ENCODE assay signal across 8 cellular contexts in genomic region chr7:133252506-133252857, GRCh38. TPM values are rescaled to one million over a fixed set of nuclear protein-coding genes. Genes with fewer than 3 reads are reported as not detected.
DNase-seq lines count a peak whose midpoint lies in the region; ATAC-seq and TF ChIP-seq lines count a peak whose summit lies in the region.

No MANE protein-coding gene starts in this region.

- H3K9me3 ChIP-seq in DND-41 (ENCODE audit: insufficient read depth, low read length, severe bottlenecking) (peaks cover 2% of the 10 kb centered on the region), IMR-90 (ENCODE audit: control insufficient read depth, insufficient read depth, low read length) (no peaks in the 10 kb centered on the region), neutrophil (no peaks in the 10 kb centered on the region), trophoblast cell (ENCODE audit: insufficient read depth, low read depth, low read length) (no peaks in the 10 kb centered on the region)

- dilution Hi-C loops in IMR-90 (cut with HindIII; ENCODE audit: low sequenced_read_pairs, unreplicated experiment) = no loop called here

- H4K8ac ChIP-seq in IMR-90 (ENCODE audit: low read depth in 2 of 2, low read length in 2 of 2) = no peak overlapping the region
- H4K8ac ChIP-seq in trophoblast cell (ENCODE audit: low read depth, low read length) = no peak overlapping the region

- no peak overlapping the region for H3K56ac ChIP-seq in IMR-90 (ENCODE audit: extremely low read depth, insufficient read depth, low read length)

- POLR2A ChIA-PET in IMR-90 (lab: Charles Lee; ENCODE audit: unreplicated experiment) = no interaction called here
- POLR2A ChIA-PET in MCF 10A (lab: Yijun Ruan, JAX) = interaction anchor here (0.7 to 2.0 kb wide), 10 partner anchors 10 to 1218 kb away, joined by 3 to 6 read pairs (median 4); no protein-coding TSS in a partner anchor

- TF ChIP-seq RAD21 in IMR-90 (IDR thresholded peaks at IDR 0.05; ENCODE audit: low read length) = no peak

- H2AK9ac ChIP-seq in IMR-90 (replicated peaks; ENCODE audit: low read depth, low read length, poor library complexity) = no peak overlapping the region

- H2BK15ac ChIP-seq in IMR-90 (ENCODE audit: low read depth, low read length) = no peak overlapping the region

- DNase-seq in DND-41 (no peak), IMR-90 (no peak), MCF 10A (ENCODE audit: unreplicated experiment) (no peak), SHP77 (lab: John Stamatoyannopoulos, UW) (no peak), trophoblast cell (no peak), NCI-H2081 (lab: John Stamatoyannopoulos, UW) (no peak), left lobe of liver (ENCODE audit: low spot score) (no peak)

- intact Hi-C loops in IMR-90 (cut with micrococcal nuclease) = loop anchor here (2.0 to 10.0 kb wide), 2 partner anchors 182 to 602 kb away; no protein-coding TSS in a partner anchor
- intact Hi-C loops in MCF 10A (cut with micrococcal nuclease) = no loop called here

- H3K79me1 ChIP-seq in IMR-90 (ENCODE audit: low read depth in 1 of 2, low read length in 2 of 2) = peaks cover 9 to 27% of the 10 kb centered on the region in 2 experiments
- peaks cover 5% of the 10 kb centered on the region for H3K79me1 ChIP-seq in trophoblast cell (ENCODE audit: low read length)

- H4K12ac ChIP-seq in trophoblast cell (ENCODE audit: low read depth, low read length) = no peak overlapping the region

- H3K4me2 ChIP-seq in DND-41 (ENCODE audit: insufficient read depth, low read length) (peak overlapping the region; percentile 85), IMR-90 (ENCODE audit: low read depth, low read length) (no peak overlapping the region), trophoblast cell (ENCODE audit: low read length) (no peak overlapping the region)

- no peaks in the 10 kb centered on the region for H3K36me3 Mint-ChIP-seq in MCF 10A (ENCODE audit: insufficient read depth, unreplicated experiment)

- H3K18ac ChIP-seq in IMR-90 (ENCODE audit: low read depth, low read length) = no peak overlapping the region
- H3K18ac ChIP-seq in trophoblast cell (ENCODE audit: low read length) = no peak overlapping the region

- no peak overlapping the region for H3K14ac ChIP-seq in IMR-90 (replicated peaks; ENCODE audit: low read depth, low read length)
- H3K14ac ChIP-seq in trophoblast cell (ENCODE audit: low read length) = no peak overlapping the region

- WGBS in IMR-90 (ENCODE audit: extremely low coverage in 2 of 2, insufficient read length in 1 of 2), 2 experiments = no CpG with 5 or more reads among the region's 3 CpGs
- WGBS in trophoblast cell (ENCODE audit: extremely low coverage, insufficient coverage, insufficient read length) = no CpG with 5 or more reads among the region's 3 CpGs

- CTCF ChIA-PET in IMR-90 (lab: Yijun Ruan, JAX) (interaction anchor here (1.5 to 1.9 kb wide), 2 partner anchors 15 to 20 kb away, joined by 4 to 8 read pairs; no protein-coding TSS in a partner anchor), MCF 10A (lab: Yijun Ruan, JAX) (interaction anchor here (0.6 to 2.2 kb wide), 2 partner anchors 9 to 182 kb away, joined by 4 to 6 read pairs; no protein-coding TSS in a partner anchor)

- H3K9me1 ChIP-seq in IMR-90 (ENCODE audit: insufficient read depth, low read length) = 0 out of 2 replicates have a peak, but pooled peaks cover 3% of the 10 kb centered on the region

- H4K5ac ChIP-seq in IMR-90 (ENCODE audit: low read depth, low read length) = no peak overlapping the region

- H3K4me3 ChIP-seq in DND-41 (ENCODE audit: low read depth in 1 of 2, low read length in 2 of 2) (peak overlapping the region; percentile 15 to 87; a peak in 3 of 4 replicates), IMR-90 (ENCODE audit: insufficient read depth, low read depth, low read length) (no peak overlapping the region), neutrophil (ENCODE audit: low read depth in 1 of 2, low read length in 1 of 2) (peak overlapping the region; percentile 64 to 78), trophoblast cell (ENCODE audit: low read depth, low read length) (no peak overlapping the region)

- H2AK5ac ChIP-seq in IMR-90 (ENCODE audit: low read depth, low read length) = no peak overlapping the region
- H2AK5ac ChIP-seq in trophoblast cell (ENCODE audit: low read length) = no peak overlapping the region

- no peak overlapping the region for H3K4ac ChIP-seq in IMR-90 (ENCODE audit: low read depth, low read length)
- no peak overlapping the region for H3K4ac ChIP-seq in trophoblast cell (ENCODE audit: low read depth, low read length)

- H4K20me1 ChIP-seq in DND-41 (ENCODE audit: insufficient read depth, low read length) (no peaks in the 10 kb centered on the region), IMR-90 (ENCODE audit: insufficient read depth, low read length) (no peaks in the 10 kb centered on the region)

- peak overlapping the region; percentile 93 for H3K4me3 Mint-ChIP-seq in MCF 10A (ENCODE audit: unreplicated experiment)

- H3K79me2 ChIP-seq in DND-41 (ENCODE audit: insufficient read depth, low read length) (peaks cover 43% of the 10 kb centered on the region), trophoblast cell (ENCODE audit: control insufficient read depth, insufficient read depth, low read length, poor library complexity) (peaks cover 8% of the 10 kb centered on the region)

- TF ChIP-seq CTCF in DND-41 (IDR thresholded peaks at IDR 0.05; ENCODE audit: borderline replicate concordance, extremely low read depth, low read length, poor library complexity, severe bottlenecking) = no peak
- TF ChIP-seq CTCF in IMR-90 (conservative IDR thresholded peaks at IDR 0.05; ENCODE audit: low read depth, low read length) = no peak
- no peak for TF ChIP-seq CTCF in MCF 10A (IDR thresholded peaks at IDR 0.05; ENCODE audit: unreplicated experiment)
- TF ChIP-seq CTCF in neutrophil (IDR thresholded peaks at IDR 0.05) = no peak

- in situ Hi-C loops in IMR-90 (cut with MboI; ENCODE audit: low sequenced_read_pairs) = no loop called here

- BruUV-seq in IMR-90 (replicated peaks; lab: Mats Ljungman, UMichigan) (no TSS peak), MCF 10A (replicated peaks; lab: Mats Ljungman, UMichigan) (no TSS peak)

- H2BK5ac ChIP-seq in IMR-90 (ENCODE audit: low read depth, low read length, poor library complexity, severe bottlenecking) (no peak overlapping the region), trophoblast cell (ENCODE audit: low read depth, low read length, poor library complexity) (no peak overlapping the region)

- H2AFZ ChIP-seq in DND-41 (ENCODE audit: low read depth, low read length) (peak overlapping the region; percentile 84), IMR-90 (replicated peaks; ENCODE audit: low read length, poor library complexity) (peak overlapping the region; percentile 98), trophoblast cell (ENCODE audit: insufficient read depth, low read length, poor library complexity) (no peak overlapping the region)

- no peak for TF ChIP-seq POLR2A in IMR-90 (IDR thresholded peaks at IDR 0.05; ENCODE audit: low read depth, low read length)

- H3K36me3 ChIP-seq in DND-41 (ENCODE audit: insufficient read depth, low read length) (no peaks in the 10 kb centered on the region), IMR-90 (ENCODE audit: control insufficient read depth, insufficient read depth, low read length) (no peaks in the 10 kb centered on the region), neutrophil (no peaks in the 10 kb centered on the region), trophoblast cell (ENCODE audit: control insufficient read depth in 1 of 2, insufficient read depth in 2 of 2, low read length in 2 of 2) (peaks cover 2% of the 10 kb centered on the region in 2 experiments)

- H3K9ac ChIP-seq in DND-41 (ENCODE audit: low read depth, low read length) (peak overlapping the region; percentile 77), IMR-90 (ENCODE audit: low read depth, low read length) (no peak overlapping the region), trophoblast cell (ENCODE audit: low read length) (no peak overlapping the region)

- H3K23ac ChIP-seq in IMR-90 (ENCODE audit: low read depth, low read length) (no peak overlapping the region), trophoblast cell (ENCODE audit: low read length) (no peak overlapping the region)

- H3K4me1 Mint-ChIP-seq in MCF 10A (ENCODE audit: insufficient read depth, unreplicated experiment) = peaks cover 24% of the 10 kb centered on the region

- H3K4me1 ChIP-seq in DND-41 (ENCODE audit: insufficient read depth, low read length) (peaks cover 38% of the 10 kb centered on the region), IMR-90 (ENCODE audit: control insufficient read depth, insufficient read depth, low read length) (no peaks in the 10 kb centered on the region), neutrophil (ENCODE audit: control insufficient read depth in 1 of 2, insufficient read depth in 1 of 2, low read depth in 1 of 2, low read length in 1 of 2) (peaks cover 15 to 31% of the 10 kb centered on the region in 2 experiments), trophoblast cell (ENCODE audit: control insufficient read depth in 1 of 2, insufficient read depth in 2 of 2, low read length in 2 of 2) (no peaks in the 10 kb centered on the region)

- H2BK120ac ChIP-seq in IMR-90 (ENCODE audit: low read depth, low read length) (no peak overlapping the region), trophoblast cell (ENCODE audit: insufficient read depth, low read length, poor library complexity) (no peak overlapping the region)

- no peak overlapping the region for H2BK12ac ChIP-seq in trophoblast cell (ENCODE audit: low read length)

- no peak overlapping the region for H2BK20ac ChIP-seq in IMR-90 (ENCODE audit: low read depth, low read length)

- peak overlapping the region; percentile 54 for H3K27ac ChIP-seq in DND-41 (ENCODE audit: low read length)
- H3K27ac ChIP-seq in IMR-90 (ENCODE audit: insufficient read depth, low read length) = no peak overlapping the region
- H3K27ac ChIP-seq in neutrophil = no peak overlapping the region
- no peak overlapping the region for H3K27ac ChIP-seq in trophoblast cell (ENCODE audit: low read depth, low read length)

- no peaks in the 10 kb centered on the region for H3K27me3 Mint-ChIP-seq in MCF 10A (ENCODE audit: insufficient read depth, unreplicated experiment)

- no peaks in the 10 kb centered on the region for H3K9me3 Mint-ChIP-seq in MCF 10A (ENCODE audit: unreplicated experiment)

- H3K27ac Mint-ChIP-seq in MCF 10A (ENCODE audit: low read depth, unreplicated experiment) = peak overlapping the region; percentile 89

- ATAC-seq in DND-41 (ENCODE audit: insufficient read depth, low read depth) = no peak
- no peak for ATAC-seq in IMR-90 (ENCODE audit: low read depth)
- no peak for ATAC-seq in left lobe of liver

- H3K27me3 ChIP-seq in DND-41 (ENCODE audit: insufficient read depth, low read length, poor library complexity) (no peaks in the 10 kb centered on the region), IMR-90 (ENCODE audit: control insufficient read depth, insufficient read depth, low read length) (no peaks in the 10 kb centered on the region), neutrophil (no peaks in the 10 kb centered on the region), trophoblast cell (ENCODE audit: insufficient read depth, low read length) (no peaks in the 10 kb centered on the region)

- H4K91ac ChIP-seq in IMR-90 (ENCODE audit: insufficient read depth, low read depth, low read length) = no peak overlapping the region
- H4K91ac ChIP-seq in trophoblast cell (ENCODE audit: low read depth, low read length) = no peak overlapping the region

RNA-seq across cellular contexts. Expression of gene EXOC4, which starts 0.4 kb away (rescaled TPM):
- total RNA-seq in IMR-90 (2012; rRNA removed) (85.5 and 94.6 TPM in 2 replicates), MCF 10A (2022) (105 and 127 TPM in 2 replicates), left lobe of liver (23.1 TPM)
- polyA plus RNA-seq in IMR-90 (2012; rRNA removed) = 25.4 and 31.5 TPM in 2 replicates
- polyA plus RNA-seq in IMR-90 (2012; cell fraction: cytosol; rRNA removed) = 9.3 and 11.8 TPM in 2 replicates
- 3.9 and 16.8 TPM in 2 replicates for polyA plus RNA-seq in IMR-90 (2012; cell fraction: nucleus; rRNA removed; ENCODE audit: low replicate concordance)
- 35.4 and 37.4 TPM in 2 replicates for polyA plus RNA-seq in trophoblast cell (2013)

Comparison
In these comparisons a context has a peak if more than half of its experiments do, and no peak if none do; other contexts are left out.
1. H3K4me3 ChIP-seq: peak in DND-41 (2 of 2) and neutrophil (2 of 2); none in IMR-90 (single experiment) and trophoblast cell (single experiment).